In the genomic region with DNA sequence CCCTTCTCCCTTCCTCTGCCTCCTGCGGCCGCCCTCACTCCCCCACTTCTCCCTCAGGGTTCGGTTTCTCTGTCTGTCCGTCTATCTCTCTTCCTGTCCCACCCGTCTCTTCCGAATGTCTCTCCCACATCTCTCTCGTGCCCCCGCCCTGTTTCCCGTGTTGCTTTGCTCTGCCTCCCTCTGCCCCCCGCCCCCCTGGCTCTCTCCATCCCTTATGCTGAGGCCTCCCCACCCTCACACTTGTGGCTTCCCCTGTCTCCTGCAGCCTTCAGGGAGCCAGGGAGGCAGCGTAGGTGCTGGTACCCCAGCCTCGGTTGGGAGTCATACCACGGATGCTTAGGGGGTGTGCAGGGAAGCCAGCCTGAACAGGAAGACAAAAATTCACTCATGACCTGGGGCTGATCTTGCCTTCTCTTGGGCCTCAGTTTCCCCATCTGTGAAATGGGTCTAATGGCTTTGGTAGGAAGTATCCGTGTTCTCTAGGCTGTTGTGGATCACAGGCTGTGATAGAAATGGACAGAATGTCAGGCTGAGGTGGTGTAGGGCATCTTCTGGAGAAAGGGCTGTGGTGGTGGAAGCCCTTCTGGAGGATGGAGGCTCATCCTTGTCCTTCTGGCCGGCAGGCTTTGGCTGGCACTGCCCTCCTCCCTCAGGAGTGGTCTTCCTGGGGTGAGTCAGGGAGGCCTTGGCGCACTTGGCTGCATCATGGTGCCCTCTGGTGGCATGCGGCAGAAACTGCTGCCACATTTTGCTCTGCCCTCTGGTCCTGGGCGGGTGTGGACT, we compare ENCODE assay signal across 1 cellular context.
TF ChIP-seq lines count a peak whose summit lies in the region.

No MANE protein-coding gene starts in this region.

TF ChIP-seq in H1, 55 proteins besides CTCF, POLR2A, EP300 and RAD21 (continued from another document):
- TF ChIP-seq SIN3A (conservative IDR thresholded peaks at IDR 0.05 in 1 of 2, IDR thresholded peaks at IDR 0.05 in 1 of 2; ENCODE audit: low read depth in 1 of 2, low read length in 2 of 2) (0 out of 4 replicates have a peak, but pooled peaks of 1 of the 2 experiments have one; percentile 8), CHD1 (IDR thresholded peaks at IDR 0.05; ENCODE audit: low read depth, low read length) (no peak), KDM1A (IDR thresholded peaks at IDR 0.05; ENCODE audit: borderline replicate concordance, low read length) (peak; percentile 98), RBBP5 (IDR thresholded peaks at IDR 0.05; ENCODE audit: borderline replicate concordance, low read depth, low read length) (no peak), ASH2L (IDR thresholded peaks at IDR 0.05; ENCODE audit: low read length) (no peak), JUN (IDR thresholded peaks at IDR 0.05; ENCODE audit: low read depth, low read length) (no peak), YY1 (IDR thresholded peaks at IDR 0.05; ENCODE audit: low read depth, low read length) (peak; percentile 78), POU5F1 (IDR thresholded peaks at IDR 0.05; ENCODE audit: low read depth, low read length) (no peak), CBX8 (IDR thresholded peaks at IDR 0.05; ENCODE audit: borderline replicate concordance, low read depth, low read length) (no peak), CHD2 (IDR thresholded peaks at IDR 0.05; ENCODE audit: low read length) (no peak), CEBPB (IDR thresholded peaks at IDR 0.05; ENCODE audit: low read depth, low read length) (no peak), CTBP2 (IDR thresholded peaks at IDR 0.05; ENCODE audit: borderline replicate concordance, insufficient read depth, insufficient read length, low read length) (no peak), JUND (IDR thresholded peaks at IDR 0.05; ENCODE audit: low read length) (peak; percentile 63), GTF2F1 (IDR thresholded peaks at IDR 0.05; ENCODE audit: borderline replicate concordance, low read depth, low read length) (no peak), HDAC2 (IDR thresholded peaks at IDR 0.05; ENCODE audit: borderline replicate concordance in 1 of 2, low read depth in 2 of 2, low read length in 2 of 2) (peak in 1 of 2 experiments; percentile 89; a peak in 2 of 4 replicates), TEAD4 (IDR thresholded peaks at IDR 0.05; ENCODE audit: low read depth, low read length) (peak; percentile 60; the same call in 1 of the 2 replicates), CHD7 (IDR thresholded peaks at IDR 0.05; ENCODE audit: insufficient replicate concordance, low read length) (no peak), CREB1 (IDR thresholded peaks at IDR 0.05) (no peak), CBX5 (IDR thresholded peaks at IDR 0.05; ENCODE audit: low read depth, low read length) (no peak), NANOG (IDR thresholded peaks at IDR 0.05; ENCODE audit: insufficient read depth, low read depth, low read length, poor library complexity, severe bottlenecking) (no peak), TCF12 (IDR thresholded peaks at IDR 0.05; ENCODE audit: low read depth, low read length) (no peak), NRF1 (IDR thresholded peaks at IDR 0.05; ENCODE audit: low read depth, low read length) (no peak)
- TF ChIP-seq, protein P1, sequence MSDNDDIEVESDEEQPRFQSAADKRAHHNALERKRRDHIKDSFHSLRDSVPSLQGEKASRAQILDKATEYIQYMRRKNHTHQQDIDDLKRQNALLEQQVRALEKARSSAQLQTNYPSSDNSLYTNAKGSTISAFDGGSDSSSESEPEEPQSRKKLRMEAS (IDR thresholded peaks at IDR 0.05): peak; percentile 44; the same call in 1 of the 2 replicates
- TF ChIP-seq, protein P2, sequence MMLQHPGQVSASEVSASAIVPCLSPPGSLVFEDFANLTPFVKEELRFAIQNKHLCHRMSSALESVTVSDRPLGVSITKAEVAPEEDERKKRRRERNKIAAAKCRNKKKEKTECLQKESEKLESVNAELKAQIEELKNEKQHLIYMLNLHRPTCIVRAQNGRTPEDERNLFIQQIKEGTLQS (IDR thresholded peaks at IDR 0.05; ENCODE audit: insufficient read depth, low read depth, low read length): no peak
